Comparison of ENCODE assay signal across 8 cellular contexts in the genomic region with DNA sequence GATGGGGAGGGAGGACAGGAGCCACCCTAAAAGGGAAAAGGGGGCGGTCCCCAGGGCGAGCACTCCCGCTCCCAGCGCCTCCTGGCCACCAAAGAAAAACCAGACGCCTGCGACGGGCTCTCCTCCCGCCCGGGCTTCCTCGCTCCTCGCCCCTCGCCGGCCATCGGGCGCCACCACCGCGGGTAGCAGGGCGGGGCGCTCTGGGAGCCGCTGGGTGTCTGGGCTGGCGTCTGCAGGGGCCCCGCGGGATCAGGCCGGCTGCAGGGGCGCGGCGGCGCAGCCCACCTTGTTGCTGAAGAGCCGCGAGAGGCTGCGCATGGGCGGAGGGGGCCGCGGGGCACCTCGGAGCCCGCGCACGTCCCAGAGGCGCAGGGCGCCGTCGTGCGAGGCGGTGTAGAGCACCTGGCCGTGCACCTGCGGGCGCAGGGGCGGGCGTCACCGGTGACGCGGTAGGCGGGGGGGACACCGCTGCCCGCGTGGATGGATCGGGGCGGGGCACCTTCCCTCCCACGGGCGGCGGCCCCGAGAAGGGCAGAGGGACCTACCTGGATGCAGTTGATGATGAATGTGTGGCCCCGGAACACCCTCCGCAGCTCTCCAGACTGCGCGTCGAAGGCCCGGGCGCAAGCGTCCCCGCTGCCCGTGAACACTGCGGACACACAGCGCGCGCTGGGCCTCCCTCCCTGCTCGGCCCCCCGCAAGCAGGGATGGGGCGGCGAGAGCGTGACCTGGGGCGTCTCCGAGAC. TPM values are rescaled to one million over a fixed set of nuclear protein-coding genes. Genes with fewer than 3 reads are reported as not detected.
DNase-seq lines count a peak whose midpoint lies in the region; ATAC-seq and TF ChIP-seq lines count a peak whose summit lies in the region.

No MANE protein-coding gene starts in this region.

- H2BK5ac ChIP-seq in mesenchymal stem cell (ENCODE audit: low read depth, low read length, poor library complexity, severe bottlenecking) = no peak overlapping the region

- 10% methylated on average over 77 of the region's 83 CpGs for WGBS in mesenchymal stem cell
- WGBS in aorta, 2 donors = 17 to 27% methylated on average over 70 to 83 of the region's 83 CpGs

- CTCF ChIA-PET in CD4-positive, alpha-beta T cell (lab: Charles Lee) = interaction anchor here (1.3 to 1.6 kb wide), 2 partner anchors 13 to 67 kb away, joined by 3 to 4 read pairs; no protein-coding TSS in a partner anchor

- POLR2A ChIA-PET in CD4-positive, alpha-beta T cell (lab: Charles Lee) = interaction anchor here (0.7 to 2.5 kb wide), 4 partner anchors 48 to 138 kb away, joined by 3 to 10 read pairs (median 4); no protein-coding TSS in a partner anchor

- H3K27me3 ChIP-seq in CD4-positive, alpha-beta T cell (ENCODE audit: control insufficient read depth, insufficient read depth, low read length) = peaks cover 7% of the 10 kb centered on the region
- H3K27me3 ChIP-seq in Karpas-422 (ENCODE audit: low read length) = no peaks in the 10 kb centered on the region
- peaks cover 47 to 50% of the 10 kb centered on the region in 2 experiments for H3K27me3 ChIP-seq in mesenchymal stem cell (ENCODE audit: control insufficient read depth in 1 of 2, insufficient read depth in 1 of 2, low read length in 2 of 2)
- no peaks in the 10 kb centered on the region for H3K27me3 ChIP-seq in aorta (ENCODE audit: control insufficient read depth in 1 of 2, insufficient read depth in 2 of 2, low read length in 1 of 2)

- H3K9me3 ChIP-seq in CD4-positive, alpha-beta T cell (ENCODE audit: control insufficient read depth, low read length) = no peaks in the 10 kb centered on the region
- H3K9me3 ChIP-seq in Karpas-422 (ENCODE audit: low read length) (no peaks in the 10 kb centered on the region), mesenchymal stem cell (ENCODE audit: control insufficient read depth, low read length) (peaks cover 5% of the 10 kb centered on the region), aorta (ENCODE audit: control insufficient read depth, low read length) (no peaks in the 10 kb centered on the region)

- peak overlapping the region; percentile 63 for H3K4me2 ChIP-seq in Karpas-422 (ENCODE audit: low read depth, low read length, poor library complexity, severe bottlenecking)
- peak overlapping the region; percentile 51 for H3K4me2 ChIP-seq in mesenchymal stem cell (ENCODE audit: low read length, poor library complexity, severe bottlenecking)

- H3K14ac ChIP-seq in mesenchymal stem cell (ENCODE audit: low read length in 2 of 2) = peak overlapping the region in 1 of 2 experiments; percentile 68

- H3K27ac ChIP-seq in CD4-positive, alpha-beta T cell (ENCODE audit: low read depth, low read length) = peak overlapping the region; percentile 29
- H3K27ac ChIP-seq in Karpas-422 (ENCODE audit: low read length) = no peak overlapping the region
- H3K27ac ChIP-seq in mesenchymal stem cell (ENCODE audit: low read length, poor library complexity, severe bottlenecking) = no peak overlapping the region
- no peak overlapping the region for H3K27ac ChIP-seq in aorta (ENCODE audit: low read depth in 1 of 2, low read length in 2 of 2)

- no peak overlapping the region for H4K91ac ChIP-seq in mesenchymal stem cell (ENCODE audit: low read length)

- no peak overlapping the region for H3K4ac ChIP-seq in mesenchymal stem cell (ENCODE audit: low read depth in 1 of 2, low read length in 2 of 2)

- H2AK5ac ChIP-seq in mesenchymal stem cell (ENCODE audit: low read length, severe bottlenecking) = no peak overlapping the region

- H4K20me1 ChIP-seq in Karpas-422 (ENCODE audit: insufficient read depth, low read depth, low read length) = no peaks in the 10 kb centered on the region

- H3K4me3 ChIP-seq in Karpas-422 (ENCODE audit: low read length) (peak overlapping the region; percentile 34; the same call in 1 of the 2 replicates), mesenchymal stem cell (ENCODE audit: insufficient read depth in 1 of 2, low read depth in 1 of 2, low read length in 2 of 2) (peak overlapping the region in 1 of 2 experiments; percentile 33), aorta (ENCODE audit: low read length in 2 of 2) (no peak overlapping the region)

- H2BK15ac ChIP-seq in mesenchymal stem cell (ENCODE audit: low read depth, poor library complexity, severe bottlenecking) = no peak overlapping the region

- no peaks in the 10 kb centered on the region for H3K79me2 ChIP-seq in Karpas-422 (ENCODE audit: low read length)

- H2AFZ ChIP-seq in Karpas-422 (ENCODE audit: low read length) = no peak overlapping the region
- H2AFZ ChIP-seq in mesenchymal stem cell (ENCODE audit: low read depth, low read length) = no peak overlapping the region

- no peak overlapping the region for H3K23ac ChIP-seq in mesenchymal stem cell (ENCODE audit: low read length in 2 of 2)

- ATAC-seq in CD4-positive, alpha-beta T cell (ENCODE audit: poor library complexity) = peak; percentile 82
- ATAC-seq in aorta (ENCODE audit: low FRiP score) = peak; percentile 49

- H3K36me3 ChIP-seq in Karpas-422 (ENCODE audit: insufficient read depth, low read length) = no peaks in the 10 kb centered on the region; the same call in 1 of the 2 replicates
- peaks cover 21 to 35% of the 10 kb centered on the region in 2 experiments for H3K36me3 ChIP-seq in mesenchymal stem cell (ENCODE audit: control insufficient read depth in 1 of 2, insufficient read depth in 2 of 2, low read depth in 1 of 2, low read length in 2 of 2)
- peaks cover 0 to 1% of the 10 kb centered on the region in 2 donors for H3K36me3 ChIP-seq in aorta (ENCODE audit: control insufficient read depth in 1 of 2, insufficient read depth in 2 of 2, low read length in 1 of 2)

- H3K18ac ChIP-seq in mesenchymal stem cell (ENCODE audit: low read depth in 1 of 2, low read length in 2 of 2) = no peak overlapping the region

- peak overlapping the region; percentile 84 for H3K27ac Mint-ChIP-seq in CD4-positive, alpha-beta T cell

- no peak overlapping the region for H4K8ac ChIP-seq in mesenchymal stem cell (ENCODE audit: low read length)

- H3K36me3 Mint-ChIP-seq in CD4-positive, alpha-beta T cell (ENCODE audit: low read depth) = peaks cover 19% of the 10 kb centered on the region

- H3K4me3 Mint-ChIP-seq in CD4-positive, alpha-beta T cell = peak overlapping the region; percentile 54

- H2BK12ac ChIP-seq in mesenchymal stem cell (ENCODE audit: low read length in 2 of 2) = no peak overlapping the region

- H3K4me1 Mint-ChIP-seq in CD4-positive, alpha-beta T cell (ENCODE audit: low read depth) = peaks cover 13% of the 10 kb centered on the region

- H2BK120ac ChIP-seq in mesenchymal stem cell (ENCODE audit: low read depth, low read length) = no peak overlapping the region

- intact Hi-C loops in CD4-positive, alpha-beta T cell (cut with DNase I, micrococcal nuclease) = loop anchor here in 1 of 2 experiments (2.0 kb wide), 1 partner anchor 27 kb away; no protein-coding TSS in a partner anchor
- intact Hi-C loops in aorta (cut with DNase I) = no loop called here

- H3K9ac ChIP-seq in Karpas-422 (ENCODE audit: low read length) = peak overlapping the region; percentile 50
- no peak overlapping the region for H3K9ac ChIP-seq in mesenchymal stem cell (ENCODE audit: low read length)

- peaks cover 13% of the 10 kb centered on the region for H3K4me1 ChIP-seq in Karpas-422 (ENCODE audit: low read length)
- peaks cover 9% of the 10 kb centered on the region for H3K4me1 ChIP-seq in mesenchymal stem cell (ENCODE audit: control insufficient read depth, insufficient read depth, low read depth, low read length)
- H3K4me1 ChIP-seq in aorta (ENCODE audit: control insufficient read depth in 1 of 2, insufficient read depth in 2 of 2, low read length in 2 of 2) = no peaks in the 10 kb centered on the region

- H3K9me3 Mint-ChIP-seq in CD4-positive, alpha-beta T cell = no peaks in the 10 kb centered on the region

- peaks cover 18% of the 10 kb centered on the region for H3K27me3 Mint-ChIP-seq in CD4-positive, alpha-beta T cell

- DNase-seq in CD4-positive, alpha-beta T cell = peak; percentile 24 to 78 (median 46)
- DNase-seq in Karpas-422 (no peak), mesenchymal stem cell (no peak), aorta (no peak), foreskin melanocyte (no peak), NCI-H128 (lab: John Stamatoyannopoulos, UW; ENCODE audit: unreplicated experiment) (no peak), T1000 (lab: John Stamatoyannopoulos, UW) (no peak)
- DNase-seq in activated naive CD4-positive, alpha-beta T cell treated with anti-CD3 and anti-CD28 coated beads, Interleukin-2, amount 50 U/mL, for 16 hours = peak; percentile 48

- TF ChIP-seq CTCF in CD4-positive, alpha-beta T cell (IDR thresholded peaks at IDR 0.05) = no peak

- H3K79me1 ChIP-seq in mesenchymal stem cell (replicated peaks; ENCODE audit: low read length, poor library complexity, severe bottlenecking) = no peaks in the 10 kb centered on the region

- H3K9me2 ChIP-seq in Karpas-422 (replicated peaks; ENCODE audit: insufficient read depth, low read length) = no peaks in the 10 kb centered on the region

RNA-seq across cellular contexts. Expression of gene WDR86, which starts 28.3 kb away (rescaled TPM):
- total RNA-seq in CD4-positive, alpha-beta T cell = 1 to 10 TPM; 5.6 to 6.2 TPM
- not detected in 2 replicates for total RNA-seq in Karpas-422 (2014; rRNA removed; shearing (Covaris generic); ENCODE audit: low replicate concordance)
- 0.04 TPM for polyA plus RNA-seq in mesenchymal stem cell (2013, experiment 1 of 2)
- polyA plus RNA-seq in mesenchymal stem cell (2013, experiment 2 of 2) = 0.05 TPM
- 1 to 10 TPM; 2.8 to 4.4 TPM for total RNA-seq in aorta
- polyA plus RNA-seq in aorta = under 1 TPM in 1 of 2 donors, not detected in 1; 0.18 TPM

RNA-seq across cellular contexts. Expression of gene NUB1, which starts 39.9 kb away (rescaled TPM):
- total RNA-seq in CD4-positive, alpha-beta T cell = 10 to 100 TPM; 86.0 to 90.4 TPM
- 40.0 and 53.0 TPM in 2 replicates for total RNA-seq in Karpas-422 (2014; rRNA removed; shearing (Covaris generic); ENCODE audit: low replicate concordance)
- 48.2 TPM for polyA plus RNA-seq in mesenchymal stem cell (2013, experiment 1 of 2)
- polyA plus RNA-seq in mesenchymal stem cell (2013, experiment 2 of 2) = 46.8 TPM
- total RNA-seq in aorta = 10 to 100 TPM; 47.4 to 56.6 TPM
- 10 to 100 TPM; 34.6 to 36.3 TPM for polyA plus RNA-seq in aorta

RNA-seq across cellular contexts. Expression of gene CRYGN, which starts 58.4 kb away (rescaled TPM):
- under 1 TPM in 1 of 2 experiments, not detected in 1; 0.14 TPM for total RNA-seq in CD4-positive, alpha-beta T cell
- not detected in 2 replicates for total RNA-seq in Karpas-422 (2014; rRNA removed; shearing (Covaris generic); ENCODE audit: low replicate concordance)
- polyA plus RNA-seq in mesenchymal stem cell (2013, experiment 1 of 2) = not detected
- polyA plus RNA-seq in mesenchymal stem cell (2013, experiment 2 of 2) = not detected
- total RNA-seq in aorta = 1 to 10 TPM in 1 of 2 donors, under 1 TPM in 1; 0.84 to 1.7 TPM
- 1 to 10 TPM in 1 of 2 donors, under 1 TPM in 1; 0.56 to 1.4 TPM for polyA plus RNA-seq in aorta

Comparison
In these comparisons a context has a peak if more than half of its experiments do, and no peak if none do; other contexts are left out.
1. DNase-seq: peak in CD4-positive, alpha-beta T cell (10 of 10) and activated naive CD4-positive, alpha-beta T cell treated with anti-CD3 and anti-CD28 coated beads, Interleukin-2, amount 50 U/mL, for 16 hours (single experiment); none in Karpas-422 (single experiment), mesenchymal stem cell (single experiment), aorta (0 of 2), foreskin melanocyte (single experiment), NCI-H128 (single experiment) and T1000 (single experiment).